Comparison of ENCODE assay signal across 8 cellular contexts in the genomic region with DNA sequence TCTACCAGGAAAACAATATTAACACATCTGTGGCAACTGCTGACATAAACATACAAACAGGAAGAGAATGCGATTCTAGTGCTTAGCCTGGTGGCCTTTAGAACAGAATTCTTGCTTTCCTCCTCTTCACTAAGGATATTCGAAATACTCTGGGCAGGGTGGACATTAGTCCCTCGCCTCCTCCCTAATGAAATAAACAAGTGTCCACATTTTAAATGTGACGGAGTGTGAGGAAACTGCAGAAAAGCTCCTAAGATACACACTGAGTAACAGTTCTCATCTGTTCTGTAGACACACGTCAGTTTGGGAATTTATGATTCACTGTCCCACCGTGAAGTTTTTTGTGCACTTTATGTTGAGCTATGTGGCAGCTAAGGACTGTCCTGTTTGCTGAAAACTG. TPM values are rescaled to one million over a fixed set of nuclear protein-coding genes. Genes with fewer than 3 reads are reported as not detected.
DNase-seq lines count a peak whose midpoint lies in the region; ATAC-seq and TF ChIP-seq lines count a peak whose summit lies in the region.

No MANE protein-coding gene starts in this region.

- CTCF ChIA-PET in MCF 10A (lab: Yijun Ruan, JAX): interaction anchor here (0.8 to 1.6 kb wide), 5 partner anchors 8 to 696 kb away, joined by 3 to 6 read pairs (median 4); no protein-coding TSS in a partner anchor

- POLR2A ChIA-PET in MCF 10A (lab: Yijun Ruan, JAX): interaction anchor here (0.7 to 5.8 kb wide), 41 partner anchors 9 to 746 kb away, joined by 3 to 192 read pairs (median 5); a partner anchor contains a TSS

- peaks cover 37% of the 10 kb centered on the region for H3K4me1 Mint-ChIP-seq in MCF 10A (ENCODE audit: insufficient read depth, unreplicated experiment)

- peaks cover 12% of the 10 kb centered on the region for H3K36me3 Mint-ChIP-seq in MCF 10A (ENCODE audit: insufficient read depth, unreplicated experiment)

- peak overlapping the region; percentile 91 for H3K4me3 Mint-ChIP-seq in MCF 10A (ENCODE audit: unreplicated experiment)

- BruUV-seq in MCF 10A (replicated peaks; lab: Mats Ljungman, UMichigan): TSS peak; percentile 65

- H3K4me1 ChIP-seq in left lung (peaks cover 6 to 19% of the 10 kb centered on the region in 2 donors), thoracic aorta (ENCODE audit: control insufficient read depth in 1 of 2, low read depth in 2 of 2) (peaks cover 32 to 54% of the 10 kb centered on the region in 2 donors)

- DNase-seq in MCF 10A (ENCODE audit: unreplicated experiment) (no peak), left lung (no peak), thoracic aorta (ENCODE audit: low spot score) (no peak), NCI-H510A (lab: John Stamatoyannopoulos, UW) (no peak), germinal center (ENCODE audit: low spot score) (no peak)

- H3K27ac ChIP-seq in left lung (peak overlapping the region; percentile 91 to 96), thoracic aorta (peak overlapping the region; percentile 81 to 94)

- H3K9me3 ChIP-seq in left lung: no peaks in the 10 kb centered on the region
- no peaks in the 10 kb centered on the region for H3K9me3 ChIP-seq in thoracic aorta

- H3K36me3 ChIP-seq in left lung: no peaks in the 10 kb centered on the region
- no peaks in the 10 kb centered on the region for H3K36me3 ChIP-seq in thoracic aorta

- ATAC-seq in GM18511 (IDR thresholded peaks at IDR 0.05; ENCODE audit: unreplicated experiment) (peak; percentile 21), HG03045 (IDR thresholded peaks at IDR 0.05; ENCODE audit: unreplicated experiment) (peak; percentile 32), left lung (peak; percentile 22), thoracic aorta (ENCODE audit: insufficient number of reproducible peaks, low FRiP score, low read depth) (no peak), GM21619 (IDR thresholded peaks at IDR 0.05; ENCODE audit: unreplicated experiment) (no peak)

- peak overlapping the region; percentile 95 for H3K27ac Mint-ChIP-seq in MCF 10A (ENCODE audit: low read depth, unreplicated experiment)

- no peaks in the 10 kb centered on the region for H3K27me3 Mint-ChIP-seq in MCF 10A (ENCODE audit: insufficient read depth, unreplicated experiment)

- no peak for TF ChIP-seq CTCF in MCF 10A (IDR thresholded peaks at IDR 0.05; ENCODE audit: unreplicated experiment)
- no peak for TF ChIP-seq CTCF in left lung (IDR thresholded peaks at IDR 0.05)
- no peak for TF ChIP-seq CTCF in thoracic aorta (IDR thresholded peaks at IDR 0.05)

- no peaks in the 10 kb centered on the region for H3K9me3 Mint-ChIP-seq in MCF 10A (ENCODE audit: unreplicated experiment)

- H3K27me3 ChIP-seq in left lung (no peaks in the 10 kb centered on the region), thoracic aorta (replicated peaks; ENCODE audit: insufficient read depth) (no peaks in the 10 kb centered on the region)

- intact Hi-C loops in MCF 10A (cut with micrococcal nuclease) (loop anchor here (1.0 to 2.0 kb wide), 3 partner anchors 22 to 258 kb away; no protein-coding TSS in a partner anchor), left lung (cut with DNase I) (no loop called here)

- H3K4me3 ChIP-seq in left lung: peak overlapping the region; percentile 53 to 55
- H3K4me3 ChIP-seq in thoracic aorta: peak overlapping the region; percentile 89

RNA-seq across cellular contexts. Expression of a gene that starts 0.6 kb away (rescaled TPM):
- total RNA-seq in MCF 10A (2022): 26.3 and 31.9 TPM in 2 replicates
- total RNA-seq in left lung: 10 to 100 TPM; 28.1 to 43.6 TPM
- total RNA-seq in thoracic aorta: 10 to 100 TPM; 43.9 to 47.1 TPM

Comparison
In these comparisons a context has a peak if more than half of its experiments do, and no peak if none do; other contexts are left out.
1. ATAC-seq: peak in GM18511 (single experiment), HG03045 (single experiment) and left lung (single experiment); none in thoracic aorta (single experiment) and GM21619 (single experiment).